13 cellular contexts compared by ENCODE assay signal in genomic region chr5:31361234-31361633, GRCh38.
DNase-seq lines count a peak whose midpoint lies in the region; ATAC-seq and TF ChIP-seq lines count a peak whose summit lies in the region.
"Had no signal": no experiment of that assay in that cellular context is flagged by ENCODE, and none has a peak within 500 bp of the region (broad histone marks: within the 10 kb centered on the region; RNA-seq: fewer than 3 reads in every experiment).

No MANE protein-coding gene starts in this region.

- H3K36me3 ChIP-seq in BE2C: no peaks in the 10 kb centered on the region
- no peaks in the 10 kb centered on the region for H3K36me3 ChIP-seq in mesenchymal stem cell (ENCODE audit: control insufficient read depth in 1 of 2, insufficient read depth in 2 of 2, low read depth in 1 of 2, low read length in 2 of 2)
- H3K36me3 ChIP-seq in body of pancreas (replicated peaks in 1 of 2; ENCODE audit: insufficient read depth in 1 of 2, low read depth in 2 of 2): no peaks in the 10 kb centered on the region

- H3K79me1 ChIP-seq in mesenchymal stem cell (replicated peaks; ENCODE audit: low read length, poor library complexity, severe bottlenecking): no peaks in the 10 kb centered on the region

- H3K4me2 ChIP-seq in mesenchymal stem cell (ENCODE audit: low read length, poor library complexity, severe bottlenecking): no peak overlapping the region

- H3K23ac ChIP-seq in mesenchymal stem cell (ENCODE audit: low read length in 2 of 2): no peak overlapping the region

- H3K14ac ChIP-seq in mesenchymal stem cell (ENCODE audit: low read length in 2 of 2): no peak overlapping the region

- H2BK120ac ChIP-seq in mesenchymal stem cell (ENCODE audit: low read depth, low read length): no peak overlapping the region

- H3K9me3 ChIP-seq in BE2C (no peaks in the 10 kb centered on the region), mesenchymal stem cell (ENCODE audit: control insufficient read depth, low read length) (no peaks in the 10 kb centered on the region), body of pancreas (no peaks in the 10 kb centered on the region)

- H3K4me3 ChIP-seq in BE2C (ENCODE audit: low read depth, low read length): no peak overlapping the region
- no peak overlapping the region for H3K4me3 ChIP-seq in choroid plexus epithelial cell (ENCODE audit: low read depth, low read length)
- no peak overlapping the region for H3K4me3 ChIP-seq in mesenchymal stem cell (ENCODE audit: insufficient read depth in 1 of 2, low read depth in 1 of 2, low read length in 2 of 2)
- no peak overlapping the region for H3K4me3 ChIP-seq in body of pancreas

- no peak overlapping the region for H4K8ac ChIP-seq in mesenchymal stem cell (ENCODE audit: low read length)

- DNase-seq in BE2C (peak; percentile 26), HT-29 (ENCODE audit: low spot score) (peak; percentile 13), choroid plexus epithelial cell (ENCODE audit: low read depth) (peak; percentile 48), mesenchymal stem cell (no peak), islet precursor cell (no peak), body of pancreas (no peak), HEK293T (ENCODE audit: extremely low spot score) (no peak)
- DNase-seq in activated CD4-positive, CD25-positive, alpha-beta regulatory T cell treated with anti-CD3 and anti-CD28 coated beads, Interleukin-2, amount 50 U/mL, for 72 hours: no peak
- DNase-seq: activated CD8-positive, alpha-beta memory T cell treated with anti-CD3 and anti-CD28 coated beads for 24 hours; activated naive CD4-positive, alpha-beta T cell treated with anti-CD3 and anti-CD28 coated beads, Interleukin-2, amount 50 U/mL, for 16 hours; stimulated activated CD4-positive, alpha-beta T cell treated with anti-CD3 and anti-CD28 coated beads, Interleukin-4, amount 100 ng/mL, for 1 hour; stimulated activated naive CD4-positive, alpha-beta T cell treated with Interleukin-2 at 50 U/mL for 16 hours; T-helper 9 cell had no signal

- H4K91ac ChIP-seq in mesenchymal stem cell (ENCODE audit: low read length): no peak overlapping the region

- no peak overlapping the region for H2BK12ac ChIP-seq in mesenchymal stem cell (ENCODE audit: low read length in 2 of 2)

- no peak for ATAC-seq in body of pancreas

- 55% methylated on average over 1 of the region's 1 CpG for WGBS in mesenchymal stem cell
- WGBS in body of pancreas, 2 donors: 9 to 27% methylated on average over 1 of the region's 1 CpG

- no peak for TF ChIP-seq POLR2A in body of pancreas (IDR thresholded peaks at IDR 0.05)

- peaks cover 5% of the 10 kb centered on the region; the same call in 1 of the 2 replicates for H3K4me1 ChIP-seq in BE2C
- peaks cover 9% of the 10 kb centered on the region for H3K4me1 ChIP-seq in mesenchymal stem cell (ENCODE audit: control insufficient read depth, insufficient read depth, low read depth, low read length)
- H3K4me1 ChIP-seq in body of pancreas: no peaks in the 10 kb centered on the region

- H3K27ac ChIP-seq in mesenchymal stem cell (ENCODE audit: low read length, poor library complexity, severe bottlenecking): no peak overlapping the region
- no peak overlapping the region for H3K27ac ChIP-seq in body of pancreas

- H3K18ac ChIP-seq in mesenchymal stem cell (ENCODE audit: low read depth in 1 of 2, low read length in 2 of 2): no peak overlapping the region

- intact Hi-C loops in body of pancreas (cut with DNase I): no loop called here

- no peak overlapping the region for H3K4ac ChIP-seq in mesenchymal stem cell (ENCODE audit: low read depth in 1 of 2, low read length in 2 of 2)

- H3K9ac ChIP-seq in mesenchymal stem cell (ENCODE audit: low read length): no peak overlapping the region

- no peak overlapping the region for H2AFZ ChIP-seq in mesenchymal stem cell (ENCODE audit: low read depth, low read length)

- CTCF ChIA-PET in HEK293T (lab: Yijun Ruan, JAX): no interaction called here

- no peaks in the 10 kb centered on the region for H3K27me3 ChIP-seq in BE2C
- H3K27me3 ChIP-seq in mesenchymal stem cell (ENCODE audit: control insufficient read depth in 1 of 2, insufficient read depth in 1 of 2, low read length in 2 of 2): no peaks in the 10 kb centered on the region
- H3K27me3 ChIP-seq in body of pancreas: no peaks in the 10 kb centered on the region

- no peak overlapping the region for H2BK5ac ChIP-seq in mesenchymal stem cell (ENCODE audit: low read depth, low read length, poor library complexity, severe bottlenecking)

- TF ChIP-seq CTCF in BE2C (IDR thresholded peaks at IDR 0.05; ENCODE audit: low read depth, low read length): no peak
- no peak for TF ChIP-seq CTCF in choroid plexus epithelial cell (conservative IDR thresholded peaks at IDR 0.05; ENCODE audit: low read depth, low read length)
- no peak for TF ChIP-seq CTCF in body of pancreas (IDR thresholded peaks at IDR 0.05)

- no peak overlapping the region for H2BK15ac ChIP-seq in mesenchymal stem cell (ENCODE audit: low read depth, poor library complexity, severe bottlenecking)

- POLR2A ChIA-PET in HEK293T (lab: Yijun Ruan, JAX): no interaction called here

- H2AK5ac ChIP-seq in mesenchymal stem cell (ENCODE audit: low read length, severe bottlenecking): peak overlapping the region; percentile 59

TF ChIP-seq in HEK293T, 16 proteins besides CTCF, POLR2A, EP300 and RAD21:
- no peak for TF ChIP-seq HDGF (IDR thresholded peaks at IDR 0.05; ENCODE audit: borderline replicate concordance)
- TF ChIP-seq SP1 (IDR thresholded peaks at IDR 0.05): no peak
- TF ChIP-seq FOXA1 (IDR thresholded peaks at IDR 0.05): no peak
- no peak for TF ChIP-seq TARDBP (IDR thresholded peaks at IDR 0.05)
- TF ChIP-seq, protein P1, sequence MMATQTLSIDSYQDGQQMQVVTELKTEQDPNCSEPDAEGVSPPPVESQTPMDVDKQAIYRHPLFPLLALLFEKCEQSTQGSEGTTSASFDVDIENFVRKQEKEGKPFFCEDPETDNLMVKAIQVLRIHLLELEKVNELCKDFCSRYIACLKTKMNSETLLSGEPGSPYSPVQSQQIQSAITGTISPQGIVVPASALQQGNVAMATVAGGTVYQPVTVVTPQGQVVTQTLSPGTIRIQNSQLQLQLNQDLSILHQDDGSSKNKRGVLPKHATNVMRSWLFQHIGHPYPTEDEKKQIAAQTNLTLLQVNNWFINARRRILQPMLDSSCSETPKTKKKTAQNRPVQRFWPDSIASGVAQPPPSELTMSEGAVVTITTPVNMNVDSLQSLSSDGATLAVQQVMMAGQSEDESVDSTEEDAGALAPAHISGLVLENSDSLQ (IDR thresholded peaks at IDR 0.05): no peak
- no peak for TF ChIP-seq ELF4 (IDR thresholded peaks at IDR 0.05)
- TF ChIP-seq NFRKB (IDR thresholded peaks at IDR 0.05): no peak
- TF ChIP-seq ZNF384 (IDR thresholded peaks at IDR 0.05): no peak
- no peak for TF ChIP-seq LEF1 (IDR thresholded peaks at IDR 0.05; ENCODE audit: borderline replicate concordance)
- no peak for TF ChIP-seq ARNT (IDR thresholded peaks at IDR 0.05)

Comparison
In these comparisons a context has a peak if more than half of its experiments do, and no peak if none do; other contexts are left out.
1. DNase-seq: peak in BE2C (single experiment), HT-29 (single experiment) and choroid plexus epithelial cell (single experiment); none in mesenchymal stem cell (single experiment), islet precursor cell (single experiment), body of pancreas (0 of 4), HEK293T (single experiment) and activated CD4-positive, CD25-positive, alpha-beta regulatory T cell treated with anti-CD3 and anti-CD28 coated beads, Interleukin-2, amount 50 U/mL, for 72 hours (single experiment).